ENCODE assay signal across 1 cellular context in the genomic region with DNA sequence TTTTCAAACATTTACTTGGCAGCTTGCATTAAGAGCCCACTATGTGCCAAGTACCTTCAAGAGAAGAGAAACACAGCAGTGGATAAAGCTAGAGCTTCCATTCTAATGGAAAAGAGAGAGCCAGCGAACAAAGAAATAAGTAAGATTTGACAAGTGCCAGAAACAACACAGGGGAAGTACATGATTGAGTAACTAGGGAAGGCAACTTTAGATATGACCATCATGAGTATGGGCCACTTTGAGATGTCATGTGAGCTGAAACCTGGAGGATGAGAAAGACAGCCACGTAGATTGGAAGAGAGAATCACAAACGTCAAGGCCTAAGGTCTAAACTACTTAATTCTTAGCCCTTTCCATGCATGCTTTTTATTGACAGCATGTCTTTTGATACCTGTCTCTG.
TF ChIP-seq lines count a peak whose summit lies in the region.

No MANE protein-coding gene starts in this region.

TF ChIP-seq in WTC11, 78 proteins besides CTCF, POLR2A, EP300 and RAD21 (continued from another document):
- no peak for TF ChIP-seq CDX4 (CRISPR knock-in tag; IDR thresholded peaks at IDR 0.05; ENCODE audit: borderline replicate concordance)
